Comparison of ENCODE assay signal across 11 cellular contexts in the genomic region with DNA sequence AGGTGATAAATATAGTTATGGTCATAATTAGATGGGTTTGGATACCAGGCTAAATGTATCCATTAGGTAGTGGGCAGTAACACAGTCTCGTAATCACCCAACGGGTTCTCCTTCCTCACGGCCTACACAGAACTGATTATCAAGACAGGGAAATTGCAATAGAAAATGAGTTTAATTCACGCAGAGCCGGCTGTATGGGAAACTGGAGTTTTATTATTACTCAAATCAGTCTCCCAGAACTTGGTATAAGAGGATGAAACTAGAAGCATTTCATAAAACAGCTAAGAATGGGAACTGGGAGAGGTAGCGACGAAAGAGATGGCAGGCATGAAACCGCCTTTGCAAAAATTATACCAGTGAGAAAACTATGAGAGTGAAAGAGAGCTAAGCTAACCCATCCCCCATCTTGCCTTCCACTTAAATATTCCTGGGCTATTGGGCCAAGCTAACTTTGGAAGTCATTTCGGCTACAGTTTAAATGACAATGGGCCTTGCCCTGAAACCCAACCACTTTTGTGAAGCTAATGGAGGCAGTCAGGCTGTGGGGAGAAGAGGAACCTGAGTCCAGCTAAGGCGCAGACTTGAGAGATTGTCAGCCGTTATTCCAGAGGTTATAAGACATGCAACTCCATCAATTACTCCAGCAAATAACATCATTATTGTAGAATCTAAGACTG. TPM values are rescaled to one million over a fixed set of nuclear protein-coding genes. Genes with fewer than 3 reads are reported as not detected.
DNase-seq lines count a peak whose midpoint lies in the region; ATAC-seq and TF ChIP-seq lines count a peak whose summit lies in the region.
"Had no signal": no experiment of that assay in that cellular context is flagged by ENCODE, and none has a peak within 500 bp of the region (broad histone marks: within the 10 kb centered on the region; RNA-seq: fewer than 3 reads in every experiment).

No MANE protein-coding gene starts in this region.

- H3K9me3 ChIP-seq in iPS-18c (ENCODE audit: control insufficient read depth, insufficient read depth, low read length) (no peaks in the 10 kb centered on the region), esophagus muscularis mucosa (no peaks in the 10 kb centered on the region)

- H3K27me3 ChIP-seq in esophagus muscularis mucosa: no peaks in the 10 kb centered on the region

- no peak for TF ChIP-seq EP300 in esophagus muscularis mucosa (IDR thresholded peaks at IDR 0.05)

- DNase-seq in foreskin fibroblast (no peak), esophagus muscularis mucosa (ENCODE audit: extremely low spot score) (no peak), RPMI8226 (no peak), NCI-H1048 (lab: John Stamatoyannopoulos, UW) (no peak)
- DNase-seq: activated CD8-positive, alpha-beta memory T cell treated with anti-CD3 and anti-CD28 coated beads, Interleukin-2, amount 10 ng/mL, durations not matched to agents 7 days and 5 days; anterior cingulate cortex had no signal

- no peaks in the 10 kb centered on the region for H3K4me1 ChIP-seq in esophagus muscularis mucosa

- TF ChIP-seq POLR2A in esophagus muscularis mucosa (IDR thresholded peaks at IDR 0.05; ENCODE audit: low read depth): no peak

- WGBS in esophagus muscularis mucosa: 92% methylated on average over 11 of the region's 11 CpGs

- intact Hi-C loops in esophagus muscularis mucosa (cut with DNase I): no loop called here

- peaks cover 0 to 30% (median 2%) of the 10 kb centered on the region in 4 donors for H3K36me3 ChIP-seq in esophagus muscularis mucosa

- ATAC-seq in GM18867 (IDR thresholded peaks at IDR 0.05; ENCODE audit: unreplicated experiment) (peak; percentile 67), GM21717 (IDR thresholded peaks at IDR 0.05; ENCODE audit: unreplicated experiment) (peak; percentile 61), HG03139 (IDR thresholded peaks at IDR 0.05; ENCODE audit: unreplicated experiment) (peak; percentile 49)
- ATAC-seq: activated CD8-positive, alpha-beta memory T cell treated with anti-CD3 and anti-CD28 coated beads, Interleukin-2, amount 10 ng/mL, durations not matched to agents 7 days and 5 days had no signal

- no peak for TF ChIP-seq CTCF in foreskin fibroblast (IDR thresholded peaks at IDR 0.05; ENCODE audit: low read depth, low read length)
- no peak for TF ChIP-seq CTCF in esophagus muscularis mucosa (IDR thresholded peaks at IDR 0.05)

- H3K4me3 ChIP-seq in iPS-18c (ENCODE audit: insufficient read depth, low read depth, low read length) (peak overlapping the region; percentile 32; the same call in 1 of the 2 replicates), foreskin fibroblast (ENCODE audit: low read depth in 1 of 2, low read length in 2 of 2) (no peak overlapping the region), esophagus muscularis mucosa (no peak overlapping the region)

- no peak overlapping the region for H3K27ac ChIP-seq in esophagus muscularis mucosa (replicated peaks in 1 of 4)
- H3K27ac ChIP-seq: C4-2B had no signal

RNA-seq across cellular contexts. Expression of a gene that starts 29.6 kb away (rescaled TPM):
- 10 to 100 TPM; 22.1 to 59.0 (median 24.9) TPM for total RNA-seq in esophagus muscularis mucosa
